ENCODE assay signal across 8 cellular contexts in the genomic region with DNA sequence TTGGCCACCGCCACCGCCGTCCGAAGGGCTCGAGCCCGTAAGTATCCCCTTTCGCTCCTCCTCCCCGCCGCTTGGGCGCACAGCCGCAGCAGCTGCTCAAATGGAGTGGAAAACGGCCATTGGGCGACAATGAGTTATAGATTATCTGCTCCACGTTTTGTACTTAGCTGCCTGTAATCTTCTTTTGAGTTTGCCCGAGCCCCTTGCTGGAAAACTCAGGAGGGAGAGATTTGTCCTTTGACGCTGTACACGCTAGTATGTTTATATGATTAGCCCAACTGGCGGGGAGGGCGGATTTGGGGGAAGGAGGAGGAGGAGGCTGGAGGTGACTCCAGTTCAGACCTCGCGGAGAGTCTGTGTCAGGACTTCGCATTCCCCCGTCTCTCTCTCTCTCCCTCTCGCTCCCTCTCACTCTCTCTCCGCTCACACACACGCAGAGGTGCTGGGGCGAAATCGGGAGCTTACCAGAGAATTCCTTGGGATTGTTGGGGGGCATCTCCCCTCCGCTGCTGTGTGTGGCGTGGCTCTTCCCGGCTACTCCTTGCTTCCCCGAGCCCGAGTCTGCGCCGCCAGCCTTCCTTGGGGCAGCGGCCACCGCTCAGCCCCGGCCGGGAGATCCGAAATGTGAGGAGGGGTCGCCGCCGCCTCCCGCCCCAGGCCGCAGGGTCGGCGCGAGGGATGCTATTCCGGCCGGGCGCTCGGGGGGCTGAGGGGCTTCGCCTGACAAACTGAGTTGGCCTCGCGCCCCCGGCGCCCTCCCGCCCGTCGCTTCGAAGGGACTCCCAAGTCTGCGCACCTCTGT. TPM values are rescaled to one million over a fixed set of nuclear protein-coding genes. Genes with fewer than 3 reads are reported as not detected.
DNase-seq lines count a peak whose midpoint lies in the region; ATAC-seq and TF ChIP-seq lines count a peak whose summit lies in the region.

No MANE protein-coding gene starts in this region.

- no peaks in the 10 kb centered on the region for H4K20me1 ChIP-seq in PC-3 (ENCODE audit: low read length)

- H3K9ac ChIP-seq in HUES48 (ENCODE audit: low read depth, low read length) (peak overlapping the region; percentile 74), PC-3 (ENCODE audit: low read length) (no peak overlapping the region), colonic mucosa (ENCODE audit: low read depth in 2 of 2, low read length in 2 of 2) (peak overlapping the region; percentile 40 to 58)

- H3F3A ChIP-seq in PC-3 (ENCODE audit: low read length, unreplicated experiment): no peaks in the 10 kb centered on the region

- intact Hi-C loops in PC-3 (cut with micrococcal nuclease): loop anchor here (10.0 kb wide), 1 partner anchor 496 kb away; no protein-coding TSS in a partner anchor
- intact Hi-C loops in colonic mucosa (cut with DNase I): no loop called here

- TF ChIP-seq CTCF in PC-3 (conservative IDR thresholded peaks at IDR 0.05; ENCODE audit: low read depth, low read length) (no peak), colonic mucosa (IDR thresholded peaks at IDR 0.05) (no peak)

- 0 out of 2 replicates have a peak, but pooled peaks cover 3% of the 10 kb centered on the region for H3K27me3 ChIP-seq in HUES48 (ENCODE audit: control insufficient read depth, insufficient read depth, low read length)
- peaks cover 95% of the 10 kb centered on the region for H3K27me3 ChIP-seq in PC-3 (ENCODE audit: low read length)
- H3K27me3 ChIP-seq in colonic mucosa: peaks cover 16% of the 10 kb centered on the region
- H3K27me3 ChIP-seq in layer of hippocampus (ENCODE audit: control insufficient read depth, insufficient read depth, low read length): peaks cover 10% of the 10 kb centered on the region

- DNase-seq in NCI-H748 (lab: John Stamatoyannopoulos, UW; ENCODE audit: unreplicated experiment) (peak; percentile 70), NCI-H748 treated with DMSO at 0.1 percent for 48 hours (lab: John Stamatoyannopoulos, UW) (no peak), PC-3 (peak; percentile 43), colonic mucosa (peak; percentile 81)
- DNase-seq in stimulated activated naive CD8-positive, alpha-beta T cell treated with anti-CD3 and anti-CD28 coated beads, Interleukin-15, Interleukin-2, amounts not matched to agents 100 U/mL and 50 U/mL, for 24 hours: peak; percentile 5

- peak overlapping the region; percentile 99 for H3K4me3 ChIP-seq in HUES48 (ENCODE audit: low read depth, low read length)
- H3K4me3 ChIP-seq in PC-3 (ENCODE audit: low read length): peak overlapping the region; percentile 49
- H3K4me3 ChIP-seq in colonic mucosa: peak overlapping the region; percentile 53

- H3K27ac ChIP-seq in HUES48 (ENCODE audit: low read depth, low read length) (peak overlapping the region; percentile 86), PC-3 (ENCODE audit: low read length) (no peak overlapping the region), colonic mucosa (peak overlapping the region; percentile 71), layer of hippocampus (ENCODE audit: low read depth, low read length) (peak overlapping the region; percentile 84)

- H3K9me3 ChIP-seq in HUES48 (ENCODE audit: control insufficient read depth, insufficient read depth, low read length) (no peaks in the 10 kb centered on the region), PC-3 (ENCODE audit: low read length) (no peaks in the 10 kb centered on the region), colonic mucosa (no peaks in the 10 kb centered on the region)

- H3K4me1 ChIP-seq in HUES48 (ENCODE audit: control insufficient read depth, insufficient read depth, low read length) (peaks cover 52% of the 10 kb centered on the region), PC-3 (ENCODE audit: insufficient read depth, low read length) (peaks cover 4% of the 10 kb centered on the region; the same call in 1 of the 2 replicates), colonic mucosa (peaks cover 6% of the 10 kb centered on the region)

- H2AFZ ChIP-seq in PC-3 (ENCODE audit: low read length): peak overlapping the region; percentile 21; the same call in 1 of the 2 replicates

- no TSS peak for BruUV-seq in PC-3 (replicated peaks; lab: Mats Ljungman, UMichigan)

- CTCF ChIA-PET in PC-3 (lab: Charles Lee): no interaction called here

- H3K36me3 ChIP-seq in HUES48 (ENCODE audit: control insufficient read depth, insufficient read depth, low read length): no peaks in the 10 kb centered on the region
- no peaks in the 10 kb centered on the region for H3K36me3 ChIP-seq in PC-3 (ENCODE audit: low read depth, low read length)
- H3K36me3 ChIP-seq in colonic mucosa: no peaks in the 10 kb centered on the region

- ATAC-seq in PC-3 (peak; percentile 73), GM21576 (IDR thresholded peaks at IDR 0.05; ENCODE audit: unreplicated experiment) (no peak)
- ATAC-seq in stimulated activated naive CD8-positive, alpha-beta T cell treated with anti-CD3 and anti-CD28 coated beads, Interleukin-15, Interleukin-2, amounts not matched to agents 100 U/mL and 50 U/mL, for 24 hours: no peak

- H3K4me2 ChIP-seq in PC-3 (ENCODE audit: low read length): peak overlapping the region; percentile 45

- no peaks in the 10 kb centered on the region for H3K9me2 ChIP-seq in PC-3 (replicated peaks; ENCODE audit: low read length)

- POLR2A ChIA-PET in PC-3 (lab: Charles Lee; ENCODE audit: unreplicated experiment): no interaction called here

- H3K79me2 ChIP-seq in PC-3 (ENCODE audit: low read length): no peaks in the 10 kb centered on the region

RNA-seq across cellular contexts. Expression of a gene that starts 0.5 kb away (rescaled TPM):
- total RNA-seq in PC-3 (2014; rRNA removed) (0.51 and 3.2 TPM in 2 replicates), colonic mucosa (10 to 100 TPM in 1 of 2 donors, 1 to 10 TPM in 1; 7.4 to 10.5 TPM)

Comparison
In these comparisons a context has a peak if more than half of its experiments do, and no peak if none do; other contexts are left out.
1. H3K4me3 ChIP-seq: peak in every context shown above with its lines; median percentile 99 in HUES48; 53 in colonic mucosa; 49 in PC-3.